ENCODE assay signal across 21 cellular contexts in the genomic region with DNA sequence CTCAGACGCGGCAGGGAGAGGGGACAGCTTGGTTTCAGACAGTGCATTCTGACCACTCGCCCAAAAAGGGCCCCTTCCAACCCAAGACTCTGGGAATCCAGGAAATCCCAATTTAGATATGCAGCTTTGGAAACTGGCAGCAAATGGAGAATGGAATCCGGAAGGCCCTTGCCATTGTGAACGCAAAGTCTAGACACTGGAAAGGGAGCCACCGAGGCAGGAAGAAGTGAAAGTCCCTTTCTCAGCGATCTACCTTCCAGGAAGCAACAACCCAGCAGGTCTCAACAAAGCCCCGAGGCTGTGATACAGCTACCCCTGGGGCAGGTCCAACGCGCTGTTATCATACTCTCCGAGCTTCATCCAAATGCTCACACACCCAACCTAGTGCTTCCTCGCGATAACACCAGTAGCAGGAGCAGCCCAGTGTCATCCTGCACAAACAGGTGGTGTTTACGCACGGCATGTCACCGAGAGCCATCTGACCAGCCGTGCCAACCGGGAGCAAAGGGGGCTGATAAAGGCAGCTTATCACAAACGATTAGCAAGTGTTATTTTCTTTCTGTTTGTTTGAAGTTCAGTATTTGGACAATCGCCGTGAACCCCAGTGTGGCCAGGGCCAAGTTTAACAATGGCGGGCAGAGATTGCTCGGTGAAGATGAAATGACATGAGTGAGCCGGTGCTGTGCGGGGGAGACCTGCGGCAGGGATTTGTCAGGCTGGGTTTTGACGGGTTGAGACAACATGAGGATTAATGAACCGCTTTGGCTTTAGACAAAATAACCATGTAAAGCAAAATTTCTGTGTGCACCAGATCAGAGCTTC.
DNase-seq lines count a peak whose midpoint lies in the region; ATAC-seq, FAIRE-seq and TF ChIP-seq lines count a peak whose summit lies in the region.
"Had no signal": no experiment of that assay in that cellular context is flagged by ENCODE, and none has a peak within 500 bp of the region (broad histone marks: within the 10 kb centered on the region; RNA-seq: fewer than 3 reads in every experiment).

No MANE protein-coding gene starts in this region.

- peak overlapping the region in 1 of 3 donors; percentile 33 for H3K9ac ChIP-seq in skeletal muscle tissue (ENCODE audit: low read depth in 1 of 3, low read length in 3 of 3)

- H3K27me3 ChIP-seq in bronchial epithelial cell (ENCODE audit: control insufficient read depth, insufficient read depth, low read length) (peaks cover 2% of the 10 kb centered on the region), skeletal muscle tissue (ENCODE audit: control insufficient read depth in 3 of 3, insufficient read depth in 3 of 3, low read length in 3 of 3) (peaks cover 29 to 62% (median 39%) of the 10 kb centered on the region in 3 donors)

- TF ChIP-seq CTCF in bronchial epithelial cell (IDR thresholded peaks at IDR 0.05; ENCODE audit: insufficient read depth, low read length, severe bottlenecking): no peak
- no peak for TF ChIP-seq CTCF in D721Med (IDR thresholded peaks at IDR 0.05; ENCODE audit: insufficient read depth, missing control alignments)

- peaks cover 0 to 10% (median 7%) of the 10 kb centered on the region in 3 donors for H3K4me1 ChIP-seq in skeletal muscle tissue (ENCODE audit: control insufficient read depth in 3 of 3, insufficient read depth in 3 of 3, low read length in 3 of 3)
- H3K4me1 ChIP-seq: left lung had no signal

- no peak for DNase-seq in HTR-8/SVneo (ENCODE audit: insufficient read length, low spot score)
- peak; percentile 25 for DNase-seq in bronchial epithelial cell (ENCODE audit: low read depth)
- DNase-seq in lung microvascular endothelial cell (ENCODE audit: low read depth in 2 of 2): peak; percentile 41 to 99
- DNase-seq in D721Med (ENCODE audit: insufficient read length, low spot score): no peak
- no peak for DNase-seq in NCI-H2107 treated with DMSO at 0.1 percent for 48 hours (lab: John Stamatoyannopoulos, UW; ENCODE audit: unreplicated experiment)
- DNase-seq: activated CD4-positive, alpha-beta memory T cell treated with anti-CD3 and anti-CD28 coated beads for 36 hours; activated T-cell treated with anti-CD3 and anti-CD28 coated beads for 4 hours; caudate nucleus; GOT3; KBM-7; left lung; mucosa of descending colon; NCI-H187; NCI-H226; T-helper 2 cell had no signal

- no peaks in the 10 kb centered on the region for H3K9me3 ChIP-seq in skeletal muscle tissue (ENCODE audit: control insufficient read depth in 3 of 3, low read length in 3 of 3)
- H3K9me3 ChIP-seq: esophagus muscularis mucosa, left lung, mucosa of descending colon had no signal

- H3K4me3 ChIP-seq in bronchial epithelial cell (ENCODE audit: low read depth, low read length) (no peak overlapping the region), skeletal muscle tissue (ENCODE audit: low read length in 3 of 3) (peak overlapping the region; percentile 3 to 58 (median 50))
- H3K4me3 ChIP-seq: esophagus muscularis mucosa, GM12878, left lung, mucosa of descending colon had no signal

- no peaks in the 10 kb centered on the region for H3K36me3 ChIP-seq in bronchial epithelial cell (ENCODE audit: control insufficient read depth, insufficient read depth, low read length)
- H3K36me3 ChIP-seq in skeletal muscle tissue (ENCODE audit: control insufficient read depth in 3 of 3, insufficient read depth in 3 of 3, low read length in 3 of 3): no peaks in the 10 kb centered on the region
- H3K36me3 ChIP-seq: esophagus muscularis mucosa, left lung had no signal

- no peak for ATAC-seq in HG02852 (IDR thresholded peaks at IDR 0.05; ENCODE audit: unreplicated experiment)
- ATAC-seq: GM12878; left lung; mucosa of descending colon; stimulated activated memory B cell treated with anti-CD40 and anti-IgM and Interleukin-4, amounts not matched to agents 10 μg/mL and 1 μg/mL and 100 μg/mL, for 72 hours; WTC11 had no signal

- H3K27ac ChIP-seq in skeletal muscle tissue (ENCODE audit: low read depth, low read length): no peak overlapping the region
- H3K27ac ChIP-seq: esophagus muscularis mucosa, left lung had no signal

- FAIRE-seq in HTR-8/SVneo (lab: Jason Lieb, UNC): peak; percentile 23
- no peak for FAIRE-seq in bronchial epithelial cell (lab: Jason Lieb, UNC)
- FAIRE-seq in D721Med (lab: Jason Lieb, UNC): no peak
- FAIRE-seq: GM12878 had no signal

Comparison
In these comparisons a context has a peak if more than half of its experiments do, and no peak if none do; other contexts are left out.
1. DNase-seq: peak in bronchial epithelial cell (single experiment) and lung microvascular endothelial cell (2 of 2); none in HTR-8/SVneo (single experiment), D721Med (single experiment) and NCI-H2107 treated with DMSO at 0.1 percent for 48 hours (single experiment).